ENCODE assay signal across 9 cellular contexts in the genomic region with DNA sequence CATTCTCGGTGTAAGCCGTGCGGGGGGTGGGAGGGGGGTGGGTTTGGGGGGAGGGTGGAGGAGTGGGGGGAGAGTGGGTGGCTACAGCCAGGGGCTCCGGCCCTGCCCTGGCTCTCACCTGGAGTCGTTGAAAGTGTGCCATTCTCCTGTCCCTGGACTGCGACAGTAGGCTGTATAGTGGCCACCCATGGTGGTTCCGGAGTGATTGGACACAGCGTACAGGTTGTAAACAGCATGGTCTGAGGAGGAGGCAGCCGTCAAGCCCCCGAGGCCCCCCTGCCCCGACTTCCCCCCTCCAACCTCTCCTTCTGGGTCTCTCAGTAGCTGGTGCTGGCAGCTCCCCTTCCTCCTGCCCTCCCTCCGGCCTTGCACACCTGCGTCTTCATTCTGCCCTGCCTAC. TPM values are rescaled to one million over a fixed set of nuclear protein-coding genes. Genes with fewer than 3 reads are reported as not detected.
DNase-seq lines count a peak whose midpoint lies in the region; ATAC-seq and TF ChIP-seq lines count a peak whose summit lies in the region.
"Had no signal": no experiment of that assay in that cellular context is flagged by ENCODE, and none has a peak within 500 bp of the region (broad histone marks: within the 10 kb centered on the region; RNA-seq: fewer than 3 reads in every experiment).

No MANE protein-coding gene starts in this region.

- peaks cover 6 to 9% (median 8%) of the 10 kb centered on the region in 3 donors for H3K4me1 Mint-ChIP-seq in CD8-positive, alpha-beta memory T cell

- TF ChIP-seq CTCF in WI38 (IDR thresholded peaks at IDR 0.05; ENCODE audit: low read depth, low read length) (no peak), gastroesophageal sphincter (IDR thresholded peaks at IDR 0.05) (no peak), lower leg skin (IDR thresholded peaks at IDR 0.05) (no peak), GM13977 (IDR thresholded peaks at IDR 0.05; ENCODE audit: extremely low read depth, insufficient read depth, missing control alignments) (no peak)

- H3K9me3 ChIP-seq in CD8-positive, alpha-beta memory T cell (ENCODE audit: low read length): no peaks in the 10 kb centered on the region
- no peaks in the 10 kb centered on the region for H3K9me3 ChIP-seq in gastroesophageal sphincter
- H3K9me3 ChIP-seq: SJSA1 had no signal

- no peaks in the 10 kb centered on the region for H3K4me1 ChIP-seq in CD8-positive, alpha-beta memory T cell (ENCODE audit: insufficient read depth, low read length)
- peaks cover 0 to 66% (median 21%) of the 10 kb centered on the region in 3 donors for H3K4me1 ChIP-seq in gastroesophageal sphincter

- H3K36me3 ChIP-seq in CD8-positive, alpha-beta memory T cell (ENCODE audit: insufficient read depth, low read length): no peaks in the 10 kb centered on the region
- H3K36me3 ChIP-seq in gastroesophageal sphincter: peaks cover 0 to 36% of the 10 kb centered on the region in 2 donors
- H3K36me3 ChIP-seq: SJSA1 had no signal

- no peak for TF ChIP-seq EP300 in gastroesophageal sphincter (IDR thresholded peaks at IDR 0.05)

- no peak for TF ChIP-seq POLR2A in gastroesophageal sphincter (IDR thresholded peaks at IDR 0.05)
- TF ChIP-seq POLR2A in lower leg skin (IDR thresholded peaks at IDR 0.05): no peak

- no peak for DNase-seq in CD8-positive, alpha-beta memory T cell
- no peak for DNase-seq in sciatic nerve (ENCODE audit: low spot score)
- no peak for DNase-seq in lower leg skin (ENCODE audit: low spot score in 2 of 2)
- no peak for DNase-seq in HCEC 1CT
- no peak for DNase-seq in GM13977 (ENCODE audit: low spot score)

- in situ Hi-C loops in GM13977 (cut with MboI; ENCODE audit: low pct_unique_long_range_greater_than_20kb, low sequenced_read_pairs, unreplicated experiment): loop anchor here (10.0 kb wide), 1 partner anchor 118 kb away; no protein-coding TSS in a partner anchor

- H3K4me3 ChIP-seq in CD8-positive, alpha-beta memory T cell (ENCODE audit: low read length): no peak overlapping the region
- peak overlapping the region; percentile 59 for H3K4me3 ChIP-seq in WI38 (ENCODE audit: low read depth, low read length)
- H3K4me3 ChIP-seq in gastroesophageal sphincter: peak overlapping the region; percentile 10 to 54
- H3K4me3 ChIP-seq in lower leg skin (ENCODE audit: low read depth, poor library complexity, severe bottlenecking): no peak overlapping the region

- POLR2A ChIA-PET in CD8-positive, alpha-beta memory T cell (lab: Charles Lee): interaction anchor here (0.6 to 1.6 kb wide), 3 partner anchors 23 to 118 kb away, joined by 4 to 5 read pairs (median 4); a partner anchor contains a TSS

- peak overlapping the region in 3 of 8 donors; percentile 9 to 39 (median 12) for H3K27ac Mint-ChIP-seq in CD8-positive, alpha-beta memory T cell

- H3K27me3 Mint-ChIP-seq in CD8-positive, alpha-beta memory T cell: peaks cover 12 to 35% of the 10 kb centered on the region in 2 donors

- no peaks in the 10 kb centered on the region for H3K9me3 Mint-ChIP-seq in CD8-positive, alpha-beta memory T cell

- 72% methylated on average over 4 of the region's 13 CpGs; no CpG with 5 or more reads in 1 of the 2 donors for WGBS in gastroesophageal sphincter (ENCODE audit: low coverage in 1 of 2), 2 donors
- 53 to 55% methylated on average over 9 to 10 of the region's 13 CpGs for WGBS in lower leg skin, 2 donors

- intact Hi-C loops in sciatic nerve (cut with DNase I): no loop called here
- intact Hi-C loops in lower leg skin (cut with DNase I; ENCODE audit: low total_unique reads): loop anchor here (5.0 kb wide), 1 partner anchor 115 kb away; no protein-coding TSS in a partner anchor

- ATAC-seq in gastroesophageal sphincter (no peak), sciatic nerve (peak; percentile 14), HG02588 (IDR thresholded peaks at IDR 0.05; ENCODE audit: unreplicated experiment) (no peak)

- no peak overlapping the region for H3K27ac ChIP-seq in CD8-positive, alpha-beta memory T cell (ENCODE audit: low read depth, low read length)
- peak overlapping the region; percentile 47 to 89 (median 86) for H3K27ac ChIP-seq in gastroesophageal sphincter
- H3K27ac ChIP-seq: SJSA1 had no signal

- CTCF ChIA-PET in CD8-positive, alpha-beta memory T cell (lab: Charles Lee): interaction anchor here (1.2 to 4.7 kb wide), 11 partner anchors 8 to 119 kb away, joined by 6 to 145 read pairs (median 13); a partner anchor contains a TSS

- no peaks in the 10 kb centered on the region for H3K27me3 ChIP-seq in CD8-positive, alpha-beta memory T cell (ENCODE audit: insufficient read depth, low read length, poor library complexity, severe bottlenecking)
- no peaks in the 10 kb centered on the region for H3K27me3 ChIP-seq in gastroesophageal sphincter
- H3K27me3 ChIP-seq: SJSA1 had no signal

- H3K4me3 Mint-ChIP-seq in CD8-positive, alpha-beta memory T cell: peak overlapping the region in 6 of 7 donors; percentile 11 to 85 (median 64)

- H3K36me3 Mint-ChIP-seq in CD8-positive, alpha-beta memory T cell: no peaks in the 10 kb centered on the region

RNA-seq across cellular contexts. Expression of a gene that starts 10.6 kb away (rescaled TPM):
- total RNA-seq in CD8-positive, alpha-beta memory T cell: not detected
- not detected for polyA plus RNA-seq in CD8-positive, alpha-beta memory T cell
- under 1 TPM in 1 of 4 donors, not detected in 3; 0.15 TPM for total RNA-seq in gastroesophageal sphincter
- not detected for total RNA-seq in sciatic nerve
- total RNA-seq in lower leg skin: not detected
- total RNA-seq: SJSA1 had no signal

RNA-seq across cellular contexts. Expression of a gene that starts 16.4 kb away (rescaled TPM):
- total RNA-seq in CD8-positive, alpha-beta memory T cell: not detected
- polyA plus RNA-seq in CD8-positive, alpha-beta memory T cell: not detected
- total RNA-seq in gastroesophageal sphincter (10 to 100 TPM; 44.3 to 52.1 (median 45.6) TPM), sciatic nerve (27.7 TPM), lower leg skin (10 to 100 TPM in 1 of 4 donors, 1 to 10 TPM in 3; 4.2 to 14.3 (median 8.6) TPM)

RNA-seq across cellular contexts. Expression of a gene that starts 22.7 kb away (rescaled TPM):
- total RNA-seq in CD8-positive, alpha-beta memory T cell: 10 to 100 TPM; 33.2 to 34.8 TPM
- 46.1 TPM for polyA plus RNA-seq in CD8-positive, alpha-beta memory T cell
- total RNA-seq in gastroesophageal sphincter (10 to 100 TPM; 13.0 to 39.6 (median 17.1) TPM), sciatic nerve (17.4 TPM), lower leg skin (10 to 100 TPM in 3 of 4 donors, 1 to 10 TPM in 1; 6.7 to 16.8 (median 13.1) TPM)

RNA-seq across cellular contexts. Expression of a gene that starts 24.4 kb away (rescaled TPM):
- under 1 TPM; 0.15 to 0.51 TPM for total RNA-seq in CD8-positive, alpha-beta memory T cell
- not detected for polyA plus RNA-seq in CD8-positive, alpha-beta memory T cell
- total RNA-seq in gastroesophageal sphincter (1 to 10 TPM; 4.6 to 10.0 (median 6.6) TPM), sciatic nerve (13.7 TPM), lower leg skin (10 to 100 TPM; 15.0 to 35.6 (median 18.1) TPM)

RNA-seq across cellular contexts. Expression of a gene that starts 40.1 kb away (rescaled TPM):
- total RNA-seq in CD8-positive, alpha-beta memory T cell: 1 to 10 TPM; 2.0 to 2.7 TPM
- 1.6 TPM for polyA plus RNA-seq in CD8-positive, alpha-beta memory T cell
- 1,000 to 10,000 TPM in 3 of 4 donors, 100 to 1,000 TPM in 1; 702 to 1,904 (median 1,177) TPM for total RNA-seq in gastroesophageal sphincter
- 146 TPM for total RNA-seq in sciatic nerve
- total RNA-seq in lower leg skin: 100 to 1,000 TPM; 103 to 198 (median 183) TPM

Comparison
In these comparisons a context has a peak if more than half of its experiments do, and no peak if none do; other contexts are left out.
1. H3K4me3 ChIP-seq: peak in WI38 (single experiment) and gastroesophageal sphincter (2 of 2); none in CD8-positive, alpha-beta memory T cell (single experiment) and lower leg skin (single experiment).
2. RNA of a gene that starts 16.4 kb away (total RNA-seq): 44.3 to 52.1 TPM in gastroesophageal sphincter, 27.7 TPM in sciatic nerve (single experiment) and 4.2 to 14.3 TPM in lower leg skin; not detected in CD8-positive, alpha-beta memory T cell; every median in the first group is over 4 times any median in the second.